In the genomic region with DNA sequence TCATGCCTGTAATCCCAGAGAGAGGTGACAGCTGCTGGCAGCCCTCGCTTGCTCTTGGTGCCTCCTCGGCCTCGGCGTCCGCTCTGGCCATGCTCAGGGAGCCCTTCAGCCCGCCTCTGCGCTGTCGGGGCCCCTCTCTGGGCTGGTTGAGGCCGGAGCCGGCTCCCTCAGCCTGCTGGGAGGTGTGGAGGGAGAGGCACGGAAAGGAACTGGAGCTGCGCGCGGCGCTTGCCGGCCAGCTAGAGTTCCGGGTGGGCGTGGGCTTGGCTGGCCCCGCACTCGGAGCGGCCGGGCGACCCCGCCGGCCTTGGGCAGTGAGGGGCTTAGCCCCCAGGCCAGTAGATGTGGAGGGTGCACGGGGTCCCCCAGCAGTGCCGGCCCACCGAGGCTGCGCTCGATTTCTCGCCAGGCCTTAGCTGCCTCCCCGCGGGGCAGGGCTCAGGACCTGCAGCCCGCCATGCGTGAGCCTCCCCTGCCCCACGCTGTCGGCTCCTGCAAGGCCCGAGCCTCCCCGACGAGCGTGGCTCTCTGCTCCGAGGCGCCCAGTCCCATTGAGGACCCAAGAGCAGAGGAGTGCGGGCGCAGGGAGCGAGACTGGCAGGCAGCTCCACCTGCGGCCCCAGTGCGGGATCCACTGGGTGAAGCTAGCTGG, we compare ENCODE assay signal across 9 cellular contexts. TPM values are rescaled to one million over a fixed set of nuclear protein-coding genes. Genes with fewer than 3 reads are reported as not detected.
A peak's percentile ranks its signal among the peaks of the same experiment; 100 is the strongest.
DNase-seq lines count a peak whose midpoint lies in the region; ATAC-seq and TF ChIP-seq lines count a peak whose summit lies in the region.
"Had no signal": no experiment of that assay in that cellular context is flagged by ENCODE, and none has a peak within 500 bp of the region (broad histone marks: within the 10 kb centered on the region; RNA-seq: fewer than 3 reads in every experiment).

No MANE protein-coding gene starts in this region.

- peaks cover 7% of the 10 kb centered on the region for H3K27me3 Mint-ChIP-seq in activated T-cell treated with anti-CD3 and anti-CD28 coated beads, Interleukin-2, amount 50 U/mL, for 72 hours (ENCODE audit: low read depth)
- H3K27me3 Mint-ChIP-seq in activated CD4-positive, alpha-beta memory T cell treated with anti-CD3 and anti-CD28 coated beads for 36 hours, result peaks cover 7% of the 10 kb centered on the region

- CTCF ChIA-PET in activated CD4-positive, alpha-beta memory T cell treated with anti-CD3 and anti-CD28 coated beads for 36 hours (lab: Charles Lee), result interaction anchor here (1.2 kb wide), 1 partner anchor 181 kb away, joined by 3 read pairs; no protein-coding TSS in a partner anchor

- peaks cover 3 to 5% of the 10 kb centered on the region in 2 donors for H3K9me3 Mint-ChIP-seq in activated T-cell treated with anti-CD3 and anti-CD28 coated beads, Interleukin-2, amount 50 U/mL, for 72 hours
- H3K9me3 Mint-ChIP-seq in activated CD4-positive, alpha-beta memory T cell treated with anti-CD3 and anti-CD28 coated beads for 36 hours, result no peaks in the 10 kb centered on the region

- POLR2A ChIA-PET in activated CD4-positive, alpha-beta memory T cell treated with anti-CD3 and anti-CD28 coated beads for 36 hours (lab: Charles Lee), result no interaction called here

- H3K4me3 Mint-ChIP-seq in activated T-cell treated with anti-CD3 and anti-CD28 coated beads, Interleukin-2, amount 50 U/mL, for 72 hours, result peak overlapping the region; percentile 39 to 70
- peak overlapping the region; percentile 13 for H3K4me3 Mint-ChIP-seq in activated CD4-positive, alpha-beta memory T cell treated with anti-CD3 and anti-CD28 coated beads for 36 hours

- no peaks in the 10 kb centered on the region for H3K36me3 Mint-ChIP-seq in activated T-cell treated with anti-CD3 and anti-CD28 coated beads, Interleukin-2, amount 50 U/mL, for 72 hours (ENCODE audit: insufficient read depth in 2 of 2)
- H3K36me3 Mint-ChIP-seq in activated CD4-positive, alpha-beta memory T cell treated with anti-CD3 and anti-CD28 coated beads for 36 hours, result no peaks in the 10 kb centered on the region

- H3K27ac ChIP-seq in thoracic aorta, result peak overlapping the region in 1 of 2 donors; percentile 13
- H3K27ac ChIP-seq: ovary had no signal

- H3K9me3 ChIP-seq in thoracic aorta, result no peaks in the 10 kb centered on the region
- H3K9me3 ChIP-seq: ovary had no signal

- peaks cover 5% of the 10 kb centered on the region for H3K27me3 ChIP-seq in thoracic aorta (replicated peaks; ENCODE audit: insufficient read depth)
- H3K27me3 ChIP-seq: ovary had no signal

- H3K27ac Mint-ChIP-seq in activated T-cell treated with anti-CD3 and anti-CD28 coated beads, Interleukin-2, amount 50 U/mL, for 72 hours, result no peak overlapping the region
- H3K27ac Mint-ChIP-seq in activated CD4-positive, alpha-beta memory T cell treated with anti-CD3 and anti-CD28 coated beads for 36 hours, result no peak overlapping the region

- peaks cover 14% of the 10 kb centered on the region for H3K4me1 Mint-ChIP-seq in activated T-cell treated with anti-CD3 and anti-CD28 coated beads, Interleukin-2, amount 50 U/mL, for 72 hours (ENCODE audit: low read depth)
- peaks cover 9% of the 10 kb centered on the region for H3K4me1 Mint-ChIP-seq in activated CD4-positive, alpha-beta memory T cell treated with anti-CD3 and anti-CD28 coated beads for 36 hours (ENCODE audit: low read depth)

- H3K4me3 ChIP-seq in thoracic aorta, result peak overlapping the region; percentile 65
- H3K4me3 ChIP-seq: ovary had no signal

- H3K36me3 ChIP-seq in thoracic aorta, result no peaks in the 10 kb centered on the region
- H3K36me3 ChIP-seq: ovary had no signal

- peak; percentile 22 to 59 for ATAC-seq in activated T-cell treated with anti-CD3 and anti-CD28 coated beads, Interleukin-2, amount 50 U/mL, for 72 hours (replicated peaks in 1 of 2)
- ATAC-seq in thoracic aorta (ENCODE audit: insufficient number of reproducible peaks, low FRiP score, low read depth), result no peak

- H3K4me1 ChIP-seq in thoracic aorta (ENCODE audit: control insufficient read depth in 1 of 2, low read depth in 2 of 2), result no peaks in the 10 kb centered on the region

- DNase-seq in activated T-cell treated with anti-CD3 and anti-CD28 coated beads, Interleukin-2, amount 50 U/mL, for 72 hours, result peak in 1 of 2 donors; percentile 12
- DNase-seq in activated T-cell treated with anti-CD3 and anti-CD28 coated beads for 4 hours, result no peak
- DNase-seq in activated CD4-positive, alpha-beta memory T cell treated with anti-CD3 and anti-CD28 coated beads for 36 hours, result peak; percentile 15
- DNase-seq in iPS-NIHi11 (ENCODE audit: low spot score), result peak; percentile 11
- no peak for DNase-seq in thoracic aorta (ENCODE audit: low spot score)
- no peak for DNase-seq in stimulated activated CD4-positive, alpha-beta T cell treated with anti-CD3 and anti-CD28 coated beads, Interleukin-4, amount 100 ng/mL, for 24 hours
- no peak for DNase-seq in germinal center (ENCODE audit: low spot score)
- DNase-seq in stimulated activated naive CD4-positive, alpha-beta T cell (lab: John Stamatoyannopoulos, UW), result no peak

- TF ChIP-seq CTCF in thoracic aorta (IDR thresholded peaks at IDR 0.05), result no peak

- intact Hi-C loops in activated CD4-positive, alpha-beta memory T cell treated with anti-CD3 and anti-CD28 coated beads for 36 hours (cut with micrococcal nuclease), result no loop called here

RNA-seq across cellular contexts. Expression of a gene that starts 34.6 kb away (rescaled TPM):
- 1 to 10 TPM; 2.7 to 4.4 TPM for total RNA-seq in activated T-cell treated with anti-CD3 and anti-CD28 coated beads, Interleukin-2, amount 50 U/mL, for 72 hours
- total RNA-seq in activated CD4-positive, alpha-beta memory T cell treated with anti-CD3 and anti-CD28 coated beads for 36 hours, result 1 to 10 TPM; 2.4 to 3.7 TPM
- not detected for total RNA-seq in thoracic aorta

RNA-seq across cellular contexts. Expression of a gene that starts 34.9 kb away (rescaled TPM):
- 10 to 100 TPM; 21.1 to 21.7 TPM for total RNA-seq in activated T-cell treated with anti-CD3 and anti-CD28 coated beads, Interleukin-2, amount 50 U/mL, for 72 hours
- total RNA-seq in activated CD4-positive, alpha-beta memory T cell treated with anti-CD3 and anti-CD28 coated beads for 36 hours, result 10 to 100 TPM; 28.2 to 32.8 TPM
- 10 to 100 TPM in 1 of 2 donors, 1 to 10 TPM in 1; 7.3 to 19.4 TPM for total RNA-seq in thoracic aorta

Comparison
In these comparisons a context has a peak if more than half of its experiments do, and no peak if none do; other contexts are left out.
1. DNase-seq: peak in activated CD4-positive, alpha-beta memory T cell treated with anti-CD3 and anti-CD28 coated beads for 36 hours (single experiment) and iPS-NIHi11 (single experiment); none in activated T-cell treated with anti-CD3 and anti-CD28 coated beads for 4 hours (single experiment), thoracic aorta (single experiment), stimulated activated CD4-positive, alpha-beta T cell treated with anti-CD3 and anti-CD28 coated beads, Interleukin-4, amount 100 ng/mL, for 24 hours (single experiment), germinal center (single experiment) and stimulated activated naive CD4-positive, alpha-beta T cell (0 of 6).